9 cellular contexts compared by ENCODE assay signal in the genomic region with DNA sequence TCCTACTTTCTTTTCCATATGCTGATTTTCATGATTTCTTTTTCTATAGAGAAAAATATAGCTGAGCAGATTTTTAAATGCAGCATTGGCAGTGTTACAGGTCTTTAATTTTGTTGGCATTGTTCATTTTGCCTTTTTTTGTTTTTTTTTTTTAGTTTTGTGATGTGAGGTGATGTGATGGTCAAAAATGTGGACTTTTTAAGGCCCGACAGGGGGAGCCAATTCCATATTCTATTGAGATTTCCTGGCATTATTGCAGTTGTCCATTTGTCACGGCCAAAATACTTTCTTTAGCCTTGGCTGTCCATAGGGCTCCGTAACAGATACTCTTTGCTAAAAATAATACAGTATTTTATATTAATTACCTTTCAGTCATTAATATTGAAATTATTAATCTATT. TPM values are rescaled to one million over a fixed set of nuclear protein-coding genes. Genes with fewer than 3 reads are reported as not detected.
DNase-seq lines count a peak whose midpoint lies in the region; ATAC-seq, FAIRE-seq and TF ChIP-seq lines count a peak whose summit lies in the region.
"Had no signal": no experiment of that assay in that cellular context is flagged by ENCODE, and none has a peak within 500 bp of the region (broad histone marks: within the 10 kb centered on the region; RNA-seq: fewer than 3 reads in every experiment).

No MANE protein-coding gene starts in this region.

- no peak overlapping the region for H3K4ac ChIP-seq in H1 (replicated peaks; ENCODE audit: insufficient read length, low read depth, low read length)

- H4K8ac ChIP-seq in H1 (ENCODE audit: extremely low read depth, insufficient read depth, low read length): no peak overlapping the region

- no peak for FAIRE-seq in H1 (lab: Jason Lieb, UNC)

- TF ChIP-seq CTCF in GM12865 (IDR thresholded peaks at IDR 0.05; ENCODE audit: insufficient read depth, low read depth, low read length, missing control alignments) (peak; percentile 14), H1 (IDR thresholded peaks at IDR 0.05; ENCODE audit: control extremely low read depth in 1 of 3, insufficient read depth in 1 of 3, low read depth in 1 of 3, low read length in 3 of 3) (peak in 2 of 3 experiments; percentile 31 to 41; a peak in 1 of 4 replicates), neural cell (IDR thresholded peaks at IDR 0.05; ENCODE audit: poor library complexity, severe bottlenecking) (no peak), left lung (IDR thresholded peaks at IDR 0.05) (peak in 1 of 2 donors; percentile 34)

- H3K27ac Mint-ChIP-seq in activated naive CD8-positive, alpha-beta T cell treated with anti-CD3 and anti-CD28 coated beads, Interleukin-2, amount 50 U/mL, for 24 hours: no peak overlapping the region

- H3K4me3 Mint-ChIP-seq in activated naive CD8-positive, alpha-beta T cell treated with anti-CD3 and anti-CD28 coated beads, Interleukin-2, amount 50 U/mL, for 24 hours: no peak overlapping the region

- no peak for TF ChIP-seq POLR2A in H1 (IDR thresholded peaks at IDR 0.05; ENCODE audit: control extremely low read depth in 1 of 2, low read depth in 2 of 2, low read length in 2 of 2)

- H3F3A ChIP-seq in neural cell (ENCODE audit: insufficient read depth, low read length, poor library complexity, severe bottlenecking): no peaks in the 10 kb centered on the region

- no peaks in the 10 kb centered on the region for H3K36me3 Mint-ChIP-seq in activated naive CD8-positive, alpha-beta T cell treated with anti-CD3 and anti-CD28 coated beads, Interleukin-2, amount 50 U/mL, for 24 hours (ENCODE audit: low read depth)

- no peak overlapping the region for H4K91ac ChIP-seq in H1 (replicated peaks; ENCODE audit: insufficient read length, low read length)

- no peaks in the 10 kb centered on the region for H3K9me3 ChIP-seq in H1 (ENCODE audit: insufficient read depth in 2 of 2, low read depth in 1 of 2, low read length in 1 of 2)
- H3K9me3 ChIP-seq in neural cell (ENCODE audit: low read length): no peaks in the 10 kb centered on the region
- no peaks in the 10 kb centered on the region for H3K9me3 ChIP-seq in left lung

- DNase-seq in GM12865 (ENCODE audit: low read depth): peak; percentile 31
- peak; percentile 19 for DNase-seq in NCI-H2227 treated with DMSO at 0.1 percent for 48 hours (lab: John Stamatoyannopoulos, UW)
- DNase-seq in H1 (ENCODE audit: low read depth in 1 of 2, low spot score in 2 of 2): no peak
- DNase-seq in activated naive CD8-positive, alpha-beta T cell treated with anti-CD3 and anti-CD28 coated beads, Interleukin-2, amount 50 U/mL, for 24 hours: no peak
- DNase-seq in NCI-H1048 (lab: John Stamatoyannopoulos, UW): no peak
- no peak for DNase-seq in left lung
- DNase-seq: SHP77 treated with DMSO at 0.1 percent for 48 hours had no signal

- H3K4me1 ChIP-seq in H1 (replicated peaks in 1 of 4; ENCODE audit: control insufficient read depth in 3 of 4, insufficient read depth in 4 of 4, low read length in 3 of 4) (0 out of 7 replicates have a peak, but pooled peaks cover 0 to 2% (median 0%) of the 10 kb centered on the region in 4 experiments), left lung (no peaks in the 10 kb centered on the region)

- 70% methylated on average over 3 of the region's 3 CpGs; no CpG with 5 or more reads in 1 of the 2 experiments for WGBS in H1 (ENCODE audit: extremely low coverage in 1 of 2, insufficient coverage in 1 of 2, insufficient read length in 1 of 2, insufficient replicate concordance in 2 of 2, low coverage in 1 of 2, low lambda C conversion rate in 2 of 2, missing lambda C conversion rate in 1 of 2), 2 experiments

- no peaks in the 10 kb centered on the region for H3K4me1 Mint-ChIP-seq in activated naive CD8-positive, alpha-beta T cell treated with anti-CD3 and anti-CD28 coated beads, Interleukin-2, amount 50 U/mL, for 24 hours

- no peak for ATAC-seq in HG03097 (IDR thresholded peaks at IDR 0.05; ENCODE audit: low FRiP score, unreplicated experiment)
- ATAC-seq in activated naive CD8-positive, alpha-beta T cell treated with anti-CD3 and anti-CD28 coated beads, Interleukin-2, amount 50 U/mL, for 24 hours: no peak
- no peak for ATAC-seq in left lung

- H2BK20ac ChIP-seq in H1 (ENCODE audit: low read length): no peak overlapping the region

- H3K18ac ChIP-seq in H1 (ENCODE audit: extremely low read depth, low read length): no peak overlapping the region

- H3K27ac ChIP-seq in H1 (ENCODE audit: low read depth, low read length) (no peak overlapping the region), neural cell (ENCODE audit: low read length) (no peak overlapping the region), left lung (no peak overlapping the region)

- intact Hi-C loops in left lung (cut with DNase I): no loop called here

- no peak overlapping the region for H2BK12ac ChIP-seq in H1 (ENCODE audit: low read depth, low read length)

- H3K4me2 ChIP-seq in H1 (ENCODE audit: insufficient read depth in 1 of 2, low read depth in 2 of 2, low read length in 2 of 2) (no peak overlapping the region), neural cell (ENCODE audit: low read length) (no peak overlapping the region)

- no peaks in the 10 kb centered on the region for H3K23me2 ChIP-seq in H1 (ENCODE audit: low read depth, low read length)

- no peak for TF ChIP-seq EP300 in H1 (IDR thresholded peaks at IDR 0.05; ENCODE audit: borderline replicate concordance in 1 of 2, low read depth in 2 of 2, low read length in 2 of 2)
- no peak for TF ChIP-seq EP300 in neural cell (conservative IDR thresholded peaks at IDR 0.05; ENCODE audit: poor library complexity, severe bottlenecking)

- no peaks in the 10 kb centered on the region for H3K9me3 Mint-ChIP-seq in activated naive CD8-positive, alpha-beta T cell treated with anti-CD3 and anti-CD28 coated beads, Interleukin-2, amount 50 U/mL, for 24 hours

- H3K4me3 ChIP-seq in GM12865 (ENCODE audit: low read depth, low read length): no peak overlapping the region
- no peak overlapping the region for H3K4me3 ChIP-seq in H1 (ENCODE audit: extremely low read depth in 1 of 4, insufficient read depth in 2 of 4, low read depth in 3 of 4, low read length in 4 of 4)
- H3K4me3 ChIP-seq in neural cell (ENCODE audit: low read length): no peak overlapping the region
- no peak overlapping the region for H3K4me3 ChIP-seq in left lung

- H3K27me3 ChIP-seq in H1 (replicated peaks in 1 of 4; ENCODE audit: control insufficient read depth in 3 of 4, extremely low read depth in 1 of 4, insufficient read depth in 3 of 4, low read length in 3 of 4): no peaks in the 10 kb centered on the region
- H3K27me3 ChIP-seq in neural cell (ENCODE audit: insufficient read depth, low read depth, low read length): no peaks in the 10 kb centered on the region
- H3K27me3 ChIP-seq in left lung: no peaks in the 10 kb centered on the region

- H3K9ac ChIP-seq in H1 (replicated peaks in 1 of 4; ENCODE audit: extremely low read depth in 1 of 4, low read depth in 3 of 4, low read length in 3 of 4): no peak overlapping the region
- no peak overlapping the region for H3K9ac ChIP-seq in neural cell (ENCODE audit: low read length)

- H3K27me3 Mint-ChIP-seq in activated naive CD8-positive, alpha-beta T cell treated with anti-CD3 and anti-CD28 coated beads, Interleukin-2, amount 50 U/mL, for 24 hours: no peaks in the 10 kb centered on the region

- no peak overlapping the region for H2BK15ac ChIP-seq in H1 (ENCODE audit: low read length)

- TF ChIP-seq RAD21 in H1 (IDR thresholded peaks at IDR 0.05 in 1 of 2, conservative IDR thresholded peaks at IDR 0.05 in 1 of 2; ENCODE audit: low read depth in 2 of 2, low read length in 2 of 2): peak; percentile 28 to 42; a peak in 3 of 4 replicates
- peak; percentile 10 for TF ChIP-seq RAD21 in neural cell (conservative IDR thresholded peaks at IDR 0.05)

- H3K79me2 ChIP-seq in H1 (ENCODE audit: control insufficient read depth in 1 of 2, insufficient read depth in 2 of 2, low read length in 2 of 2): no peaks in the 10 kb centered on the region
- H3K79me2 ChIP-seq in neural cell (replicated peaks; ENCODE audit: insufficient read depth, low read length): no peaks in the 10 kb centered on the region

- POLR2A ChIA-PET in H1 (lab: Charles Lee; ENCODE audit: partially characterized antibody): no interaction called here

- CTCF ChIA-PET in H1 (lab: Charles Lee; ENCODE audit: partially characterized antibody): interaction anchor here (0.8 to 1.2 kb wide), 3 partner anchors 8 to 19 kb away, joined by 3 to 4 read pairs (median 3); no protein-coding TSS in a partner anchor

- H3K14ac ChIP-seq in H1 (ENCODE audit: insufficient read length): no peak overlapping the region

- H4K20me1 ChIP-seq in H1 (replicated peaks in 1 of 2; ENCODE audit: control insufficient read depth in 1 of 2, insufficient read depth in 2 of 2, low read length in 2 of 2): no peaks in the 10 kb centered on the region
- no peaks in the 10 kb centered on the region for H4K20me1 ChIP-seq in neural cell (ENCODE audit: insufficient read depth)

- no peak overlapping the region for H2BK5ac ChIP-seq in H1 (ENCODE audit: low read depth, low read length)

- no peaks in the 10 kb centered on the region for H3K9me2 ChIP-seq in neural cell (ENCODE audit: insufficient read depth, low read length)

- H3K56ac ChIP-seq in H1 (replicated peaks; ENCODE audit: insufficient read length, low read depth, low read length): no peak overlapping the region

- H2AFZ ChIP-seq in H1 (ENCODE audit: low read length): no peak overlapping the region
- H2AFZ ChIP-seq in neural cell (ENCODE audit: low read depth, low read length): no peak overlapping the region

- H2BK120ac ChIP-seq in H1 (replicated peaks; ENCODE audit: low read depth, low read length): no peak overlapping the region

- no peak overlapping the region for H3K23ac ChIP-seq in H1 (ENCODE audit: insufficient read length)

- H2AK5ac ChIP-seq in H1 (ENCODE audit: low read depth, low read length): no peak overlapping the region

- H3K79me1 ChIP-seq in H1 (ENCODE audit: low read depth, low read length): no peaks in the 10 kb centered on the region

- no peak overlapping the region for H4K5ac ChIP-seq in H1 (ENCODE audit: insufficient read length, low read depth, low read length)

- H3K36me3 ChIP-seq in H1 (ENCODE audit: control insufficient read depth in 2 of 4, insufficient read depth in 4 of 4, low read length in 3 of 4) (no peaks in the 10 kb centered on the region), neural cell (ENCODE audit: insufficient read depth, low read length) (no peaks in the 10 kb centered on the region), left lung (no peaks in the 10 kb centered on the region)

RNA-seq across cellular contexts. Expression of a gene that starts 47.8 kb away (rescaled TPM):
- total RNA-seq in H1 (2021; fragmentation: NEBNext Ultra II Directional; extraction: Animal tissue kit (Norgen Biotek cat#: 25700)): 11.7 and 13.7 TPM in 2 replicates
- 1.9 and 2.0 TPM in 2 replicates for polyA plus RNA-seq in H1 (2011; rRNA removed)
- polyA plus RNA-seq in H1 (2011; cell fraction: cytosol; rRNA removed): 2.1 TPM
- polyA plus RNA-seq in H1 (2011; cell fraction: nucleus; rRNA removed): 4.0 TPM
- 3.0 to 5.6 TPM (median 3.6 TPM) in 4 replicates for polyA plus RNA-seq in H1 (2012, experiment 1 of 2)
- polyA plus RNA-seq in H1 (2012, experiment 2 of 2): 0.29 TPM
- polyA plus RNA-seq in H1 (2013, experiment 1 of 2): 13.6 TPM
- 11.7 TPM for polyA plus RNA-seq in H1 (2013, experiment 2 of 2)
- polyA minus RNA-seq in H1 (2011; rRNA and poly(A)+ RNA removed): 7.2 and 7.4 TPM in 2 replicates
- polyA minus RNA-seq in H1 (2011; cell fraction: cytosol; rRNA and poly(A)+ RNA removed): 4.4 TPM
- 13.5 TPM for polyA minus RNA-seq in H1 (2011; cell fraction: nucleus; rRNA and poly(A)+ RNA removed)
- 26.4 and 29.0 TPM in 2 replicates for polyA plus RNA-seq in neural cell
- polyA minus RNA-seq in neural cell: 57.5 and 71.7 TPM in 2 replicates
- 10 to 100 TPM; 56.9 to 66.2 TPM for total RNA-seq in left lung

Comparison
In these comparisons a context has a peak if more than half of its experiments do, and no peak if none do; other contexts are left out.
1. DNase-seq: peak in GM12865 (single experiment) and NCI-H2227 treated with DMSO at 0.1 percent for 48 hours (single experiment); none in H1 (0 of 2), activated naive CD8-positive, alpha-beta T cell treated with anti-CD3 and anti-CD28 coated beads, Interleukin-2, amount 50 U/mL, for 24 hours (single experiment), NCI-H1048 (single experiment) and left lung (0 of 2).